ENCODE assay signal across 37 cellular contexts in genomic region chr2:981258-981657, GRCh38. TPM values are rescaled to one million over a fixed set of nuclear protein-coding genes. Genes with fewer than 3 reads are reported as not detected.
"Had no signal": no experiment of that assay in that cellular context is flagged by ENCODE, and none has a peak within 500 bp of the region (broad histone marks: within the 10 kb centered on the region; RNA-seq: fewer than 3 reads in every experiment).

No MANE protein-coding gene starts in this region.

- H3K4me3 ChIP-seq: adrenal gland, body of pancreas, breast epithelium, cardiac muscle cell had no signal

- DNase-seq: activated B cell treated with CpG ODN at 0.5 μM for 24 hours; activated CD4-positive, alpha-beta memory T cell treated with anti-CD3 and anti-CD28 coated beads for 36 hours; activated CD4-positive, alpha-beta T cell treated with anti-CD3 and anti-CD28 coated beads for 4 hours; activated CD4-positive, alpha-beta T cell treated with anti-CD3 and anti-CD28 coated beads, Interleukin-2, amount 10 ng/mL, durations not matched to agents 24 days and 14 days; activated CD4-positive, alpha-beta T cell treated with anti-CD3 and anti-CD28 coated beads, Interleukin-2, amount 50 U/mL, for 1 hour; activated CD4-positive, alpha-beta T cell treated with anti-CD3 and anti-CD28 coated beads, Interleukin-2, amount 50 U/mL, for 4 hours; activated CD4-positive, CD25-positive, alpha-beta regulatory T cell treated with anti-CD3 and anti-CD28 coated beads, Interleukin-2, amount 50 U/mL, for 72 hours; activated CD8-positive, alpha-beta memory T cell treated with anti-CD3 and anti-CD28 coated beads, Interleukin-2, amount 50 U/mL, for 4 hours; activated CD8-positive, alpha-beta T cell treated with anti-CD3 and anti-CD28 coated beads for 36 hours; activated effector memory CD4-positive, alpha-beta T cell treated with anti-CD3 and anti-CD28 coated beads, Interleukin-2, amount 50 U/mL, for 16 hours; activated gamma-delta T cell treated with Interleukin-2 at 50 U/mL for 16 hours; activated naive CD4-positive, alpha-beta T cell; activated naive CD4-positive, alpha-beta T cell treated with anti-CD3 and anti-CD28 coated beads for 36 hours; activated naive CD4-positive, alpha-beta T cell treated with anti-CD3 and anti-CD28 coated beads, Interleukin-2, amount 50 U/mL, for 16 hours; activated naive CD8-positive, alpha-beta T cell treated with anti-CD3 and anti-CD28 coated beads for 36 hours; activated T-cell treated with anti-CD3 and anti-CD28 coated beads for 4 hours; activated T-cell treated with anti-CD3 and anti-CD28 coated beads, Interleukin-2, amount 50 U/mL, for 1 hour; activated T-cell treated with anti-CD3 and anti-CD28 coated beads, Interleukin-2, amount 50 U/mL, for 4 hours; activated T-cell treated with anti-CD3 and anti-CD28 coated beads, Interleukin-2, amount 50 U/mL, for 72 hours; adrenal gland; amniotic stem cell; aorta; body of pancreas; brain microvascular endothelial cell; caudate nucleus; cerebellar nuclear complex; T-helper 2 cell; T-helper 9 cell had no signal

- H3K27me3 ChIP-seq: adrenal gland, body of pancreas, brain microvascular endothelial cell, cardiac muscle cell had no signal

- ATAC-seq: activated CD8-positive, alpha-beta T cell treated with anti-CD3 and anti-CD28 coated beads for 36 hours; activated naive CD4-positive, alpha-beta T cell treated with anti-CD3 and anti-CD28 coated beads, Interleukin-2, amount 50 U/mL, for 72 hours; activated T-cell treated with anti-CD3 and anti-CD28 coated beads, Interleukin-2, amount 50 U/mL, for 4 hours; activated T-cell treated with anti-CD3 and anti-CD28 coated beads, Interleukin-2, amount 50 U/mL, for 72 hours; activated T-helper 17 cell treated with anti-CD3 and anti-CD28 coated beads, Interleukin-2, amount 50 U/mL, for 72 hours; body of pancreas had no signal

- H3K9me3 ChIP-seq: adrenal gland, body of pancreas, breast epithelium had no signal

- H3K27ac ChIP-seq: adrenal gland, body of pancreas, brain microvascular endothelial cell, breast epithelium, cardiac muscle cell, VCaP had no signal

- H3K4me1 ChIP-seq: adrenal gland, body of pancreas, breast epithelium had no signal

- H3K36me3 ChIP-seq: adrenal gland, brain microvascular endothelial cell, breast epithelium, cardiac muscle cell had no signal

- FAIRE-seq: astrocyte, TTC549 had no signal

RNA-seq across cellular contexts. Expression of gene SNTG2, which starts 30.6 kb away (rescaled TPM):
- total RNA-seq: activated CD4-positive, alpha-beta T cell treated with anti-CD3 and anti-CD28 coated beads, Interleukin-2, amount 10 ng/mL, durations not matched to agents 24 days and 14 days; activated T-helper 1 cell treated with anti-CD3 and anti-CD28 coated beads, Interleukin-12 subunit alpha, Interleukin-12 subunit beta, Interleukin-2, Interleukin-4 antibody, amounts not matched to agents 30 ng/mL and 10 ng/mL and 1 ng/mL, durations not matched to agents 14 hours and 24 hours and 36 hours; chondrocyte had no signal
- polyA plus RNA-seq: aorta had no signal
